10 cellular contexts compared by ENCODE assay signal in genomic region chr1:113141650-113142473, GRCh38.
A peak's percentile ranks its signal among the peaks of the same experiment; 100 is the strongest.
DNase-seq lines count a peak whose midpoint lies in the region; ATAC-seq and TF ChIP-seq lines count a peak whose summit lies in the region.
"Had no signal": no experiment of that assay in that cellular context is flagged by ENCODE, and none has a peak within 500 bp of the region (broad histone marks: within the 10 kb centered on the region; RNA-seq: fewer than 3 reads in every experiment).

No MANE protein-coding gene starts in this region.

- H3K4me1 Mint-ChIP-seq in chondrocyte (ENCODE audit: low read depth) (peaks cover 41% of the 10 kb centered on the region), nephron (peaks cover 33% of the 10 kb centered on the region)

- H3K9me3 Mint-ChIP-seq in chondrocyte (ENCODE audit: low read depth) (no peaks in the 10 kb centered on the region), nephron (no peaks in the 10 kb centered on the region)
- H3K9me3 Mint-ChIP-seq: H9 had no signal

- TF ChIP-seq CTCF in NB4 (IDR thresholded peaks at IDR 0.05; ENCODE audit: low read depth, low read length) (no peak), chondrocyte (IDR thresholded peaks at IDR 0.05) (no peak), nephron (IDR thresholded peaks at IDR 0.05; ENCODE audit: unreplicated experiment in 3 of 3) (no peak)

- peak; percentile 58 for DNase-seq in EH (ENCODE audit: low read depth)
- peak; percentile 18 for DNase-seq in NB4 (ENCODE audit: low read depth)
- no peak for DNase-seq in chondrocyte (ENCODE audit: low spot score)
- DNase-seq in NCI-H526 treated with DMSO at 0.1 percent for 48 hours (lab: John Stamatoyannopoulos, UW) = no peak
- no peak for DNase-seq in T1000 (lab: John Stamatoyannopoulos, UW)
- DNase-seq in NCI-H1105 (lab: John Stamatoyannopoulos, UW) = no peak
- DNase-seq: H9; stimulated activated naive CD8-positive, alpha-beta T cell treated with anti-CD3 and anti-CD28 coated beads, Interleukin-15, Interleukin-2, amounts not matched to agents 100 U/mL and 50 U/mL, for 24 hours had no signal

- no peak for TF ChIP-seq POLR2A in NB4 (IDR thresholded peaks at IDR 0.05; ENCODE audit: extremely low read depth, insufficient read length)

- H3K27me3 Mint-ChIP-seq in chondrocyte (ENCODE audit: low read depth) = no peaks in the 10 kb centered on the region
- H3K27me3 Mint-ChIP-seq in nephron (ENCODE audit: low read depth) = no peaks in the 10 kb centered on the region

- H3K4me3 ChIP-seq in NB4 (ENCODE audit: low read depth, low read length) = no peak overlapping the region

- no peaks in the 10 kb centered on the region for H3K36me3 Mint-ChIP-seq in chondrocyte (ENCODE audit: low read depth)
- no peaks in the 10 kb centered on the region for H3K36me3 Mint-ChIP-seq in nephron (ENCODE audit: low read depth)

- H3K27ac Mint-ChIP-seq in chondrocyte (ENCODE audit: unreplicated experiment) = peak overlapping the region; percentile 83
- H3K27ac Mint-ChIP-seq in nephron = peak overlapping the region; percentile 48 to 97 (median 79)

- H3K4me3 Mint-ChIP-seq in chondrocyte (ENCODE audit: unreplicated experiment) (no peak overlapping the region), nephron (peak overlapping the region in 1 of 3 experiments; percentile 8)
- H3K4me3 Mint-ChIP-seq: H9 had no signal

- no peak for ATAC-seq in GM18907 (IDR thresholded peaks at IDR 0.05; ENCODE audit: unreplicated experiment)
- ATAC-seq: stimulated activated naive CD8-positive, alpha-beta T cell treated with anti-CD3 and anti-CD28 coated beads, Interleukin-15, Interleukin-2, amounts not matched to agents 100 U/mL and 50 U/mL, for 24 hours had no signal

Comparison
In these comparisons a context has a peak if more than half of its experiments do, and no peak if none do; other contexts are left out.
1. DNase-seq: peak in EH (single experiment) and NB4 (single experiment); none in chondrocyte (single experiment), NCI-H526 treated with DMSO at 0.1 percent for 48 hours (single experiment), T1000 (single experiment) and NCI-H1105 (single experiment).